Comparison of ENCODE assay signal across 25 cellular contexts in genomic region chr16:88316941-88317618, GRCh38.
"Had no signal": no experiment of that assay in that cellular context is flagged by ENCODE, and none has a peak within 500 bp of the region (broad histone marks: within the 10 kb centered on the region; RNA-seq: fewer than 3 reads in every experiment).

No MANE protein-coding gene starts in this region.

- H3K4me1 ChIP-seq: breast epithelium, lower lobe of right lung, pancreas, psoas muscle, tibial nerve had no signal

- H3K9me3 ChIP-seq: gastroesophageal sphincter, lower lobe of right lung, neutrophil, pancreas, psoas muscle, stomach, suprapubic skin had no signal

- ATAC-seq: activated T-cell treated with anti-CD3 and anti-CD28 coated beads, Interleukin-2, amount 50 U/mL, for 72 hours; naive thymus-derived CD8-positive, alpha-beta T cell; pancreas; stimulated activated effector memory CD8-positive, alpha-beta T cell treated with anti-CD3 and anti-CD28 coated beads, Interleukin-12 subunit alpha, Interleukin-12 subunit beta, amount 100 ng/mL, for 72 hours had no signal

- FAIRE-seq: pancreas, small intestine, urothelium cell line had no signal

- DNase-seq: activated CD4-positive, alpha-beta memory T cell treated with anti-CD3 and anti-CD28 coated beads for 36 hours; activated CD4-positive, alpha-beta T cell treated with anti-CD3 and anti-CD28 coated beads for 48 hours; activated effector memory CD4-positive, alpha-beta T cell treated with Interleukin-2 at 50 U/mL for 16 hours; activated naive CD4-positive, alpha-beta T cell treated with anti-CD3 and anti-CD28 coated beads for 36 hours; activated naive CD8-positive, alpha-beta T cell treated with anti-CD3 and anti-CD28 coated beads, Interleukin-2, amount 10 ng/mL, durations not matched to agents 7 days and 5 days; activated T-cell treated with anti-CD3 and anti-CD28 coated beads, Interleukin-2, amount 50 U/mL, for 72 hours; amniotic stem cell; islet precursor cell; lower lobe of right lung; naive thymus-derived CD8-positive, alpha-beta T cell; small intestine; stimulated activated CD4-positive, alpha-beta T cell treated with anti-CD3 and anti-CD28 coated beads, Interleukin-2, amount 100 ng/mL, for 24 hours; stomach; T-helper 2 cell had no signal

- H3K27me3 ChIP-seq: breast epithelium, heart left ventricle, neutrophil, pancreas, tibial nerve had no signal

- H3K36me3 ChIP-seq: breast epithelium, gastroesophageal sphincter, heart left ventricle, lower lobe of right lung, neutrophil, pancreas, stomach, suprapubic skin, tibial nerve had no signal

- H3K4me3 ChIP-seq: breast epithelium, coronary artery, gastroesophageal sphincter, heart left ventricle, lower lobe of right lung, pancreas, psoas muscle, stomach, suprapubic skin, tibial nerve had no signal

- H3K27ac ChIP-seq: coronary artery, gastroesophageal sphincter, heart left ventricle, lower lobe of right lung, neutrophil, pancreas, psoas muscle, stomach, suprapubic skin, tibial nerve had no signal
